20 cellular contexts compared by ENCODE assay signal in genomic region chrX:153500676-153501280, GRCh38. TPM values are rescaled to one million over a fixed set of nuclear protein-coding genes. Genes with fewer than 3 reads are reported as not detected.
DNase-seq lines count a peak whose midpoint lies in the region; ATAC-seq, FAIRE-seq and TF ChIP-seq lines count a peak whose summit lies in the region.
"Had no signal": no experiment of that assay in that cellular context is flagged by ENCODE, and none has a peak within 500 bp of the region (broad histone marks: within the 10 kb centered on the region; RNA-seq: fewer than 3 reads in every experiment).

No MANE protein-coding gene starts in this region.

- H3K4me2 ChIP-seq in K562 (ENCODE audit: insufficient read depth, low read length), result no peak overlapping the region
- H3K4me2 ChIP-seq in H9 (ENCODE audit: insufficient read depth, insufficient read length, low read length), result no peak overlapping the region

- H3K23me2 ChIP-seq in H9 (ENCODE audit: insufficient read length, low read depth, low read length, poor library complexity, severe bottlenecking), result no peaks in the 10 kb centered on the region

- H3K9ac ChIP-seq in K562 (ENCODE audit: insufficient read depth in 1 of 2, low read depth in 2 of 2, low read length in 2 of 2), result no peak overlapping the region
- H3K9ac ChIP-seq in H9 (ENCODE audit: extremely low read depth, insufficient read length, low read length), result no peak overlapping the region

- no peaks in the 10 kb centered on the region for H3K79me2 ChIP-seq in K562 (ENCODE audit: control insufficient read depth, insufficient read depth, low read length)
- H3K79me2 ChIP-seq in H9 (ENCODE audit: insufficient read depth, low read length), result no peaks in the 10 kb centered on the region

- H3K4ac ChIP-seq in H9 (ENCODE audit: low read depth, low read length), result no peak overlapping the region

- no peaks in the 10 kb centered on the region for H4K20me1 ChIP-seq in K562 (replicated peaks; ENCODE audit: control insufficient read depth, insufficient read depth, low read length)
- no peaks in the 10 kb centered on the region for H4K20me1 ChIP-seq in H9 (ENCODE audit: control insufficient read depth, insufficient read depth, insufficient read length)

- POLR2A ChIA-PET in K562 (lab: Yijun Ruan, JAX), result no interaction called here

- H3K23ac ChIP-seq in H9 (ENCODE audit: insufficient read length, low read depth, low read length), result no peak overlapping the region

- H3T11ph ChIP-seq in H9 (ENCODE audit: low read length), result no peak overlapping the region

- H3K36me3 Mint-ChIP-seq in nephron (ENCODE audit: low read depth) (peaks cover 8% of the 10 kb centered on the region), H9 (ENCODE audit: insufficient read depth in 1 of 3, low read depth in 3 of 3) (peaks cover 6 to 8% (median 8%) of the 10 kb centered on the region in 3 experiments; a peak in 5 of 7 replicates)

- no peak overlapping the region for H2BK15ac ChIP-seq in H9 (ENCODE audit: low read depth, low read length)

- H2BK20ac ChIP-seq in H9 (ENCODE audit: low read depth, low read length, poor library complexity, severe bottlenecking), result no peak overlapping the region

- H2BK5ac ChIP-seq in H9 (ENCODE audit: insufficient read length, low read length), result no peak overlapping the region

- H4K91ac ChIP-seq in H9 (ENCODE audit: insufficient read length, low read depth, low read length), result no peak overlapping the region

- in situ Hi-C loops in K562 (cut with MboI), result no loop called here

- FAIRE-seq in HTR-8/SVneo (lab: Jason Lieb, UNC) (peak; percentile 54), K562 (lab: Jason Lieb, UNC) (no peak), urothelium cell line (lab: Jason Lieb, UNC) (peak; percentile 91)
- FAIRE-seq: D721Med, RCC 7860 had no signal

- H3K27me3 Mint-ChIP-seq in nephron (ENCODE audit: low read depth) (no peaks in the 10 kb centered on the region), H9 (ENCODE audit: low read depth) (peaks cover 2% of the 10 kb centered on the region)

- H3K4me1 ChIP-seq in K562 (replicated peaks in 1 of 2; ENCODE audit: control insufficient read depth in 2 of 2, insufficient read depth in 2 of 2, low read length in 2 of 2) (peaks cover 0 to 32% of the 10 kb centered on the region in 2 experiments; a peak in 3 of 5 replicates), H9 (ENCODE audit: insufficient read depth, low read length) (no peaks in the 10 kb centered on the region)
- H3K4me1 ChIP-seq: HAP-1 had no signal

- ATAC-seq in K562, result no peak

- H3K4me3 ChIP-seq in K562, result no peak overlapping the region
- H3K4me3 ChIP-seq: HAP-1 had no signal

- H4K5ac ChIP-seq in H9 (ENCODE audit: insufficient read length, low read depth, low read length), result no peak overlapping the region

- H3K9me3 ChIP-seq in K562 (replicated peaks; ENCODE audit: control insufficient read depth, insufficient read depth, low read depth, low read length), result no peaks in the 10 kb centered on the region
- peaks cover 25% of the 10 kb centered on the region for H3K9me3 ChIP-seq in H9 (ENCODE audit: control insufficient read depth, low read depth, low read length)
- H3K9me3 ChIP-seq: HAP-1 had no signal

- no peak overlapping the region for H3K14ac ChIP-seq in H9 (ENCODE audit: insufficient read depth, low read length)

- H2AFZ ChIP-seq in K562 (ENCODE audit: low read depth, low read length) (no peak overlapping the region), H9 (ENCODE audit: low read length) (no peak overlapping the region)

- no peak overlapping the region for H2BK12ac ChIP-seq in H9 (ENCODE audit: insufficient read length, low read depth, low read length)

- no peak overlapping the region for H3K27ac ChIP-seq in K562 (ENCODE audit: extremely low read depth, low read depth, low read length)
- no peak overlapping the region for H3K27ac ChIP-seq in H9 (ENCODE audit: insufficient read length, low read depth, low read length)

- no peaks in the 10 kb centered on the region for H3K9me1 ChIP-seq in K562 (ENCODE audit: control insufficient read depth, insufficient read depth, low read length)

- intact Hi-C loops in K562 (cut with micrococcal nuclease), result no loop called here

- no peak overlapping the region for H2AK5ac ChIP-seq in H9 (ENCODE audit: insufficient read length, low read length)

- DNase-seq in HTR-8/SVneo (ENCODE audit: insufficient read length, low spot score) (no peak), K562 (ENCODE audit: extremely low read depth in 1 of 4, low spot score in 3 of 4) (no peak), urothelium cell line (ENCODE audit: low spot score) (no peak), GM19240 (ENCODE audit: insufficient read length, low spot score) (no peak), SK-N-DZ (ENCODE audit: low spot score) (no peak), H9 (no peak)
- DNase-seq: ACHN, DMS79, KBM-7, NCI-H1105 treated with DMSO at 0.1 percent for 48 hours, NCI-H1694 treated with DMSO at 0.1 percent for 48 hours, NCI-H2227 treated with DMSO at 0.1 percent for 48 hours, NCI-H510A treated with DMSO at 0.1 percent for 48 hours, NCI-H774, SHP77 had no signal

- TF ChIP-seq POLR2A in K562 (conservative IDR thresholded peaks at IDR 0.05), result no peak

- H3K27me3 ChIP-seq in K562 (ENCODE audit: control insufficient read depth in 2 of 2, insufficient read depth in 2 of 2, low read length in 2 of 2), result peaks cover 0 to 27% of the 10 kb centered on the region in 2 experiments; a peak in 2 of 5 replicates
- no peaks in the 10 kb centered on the region for H3K27me3 ChIP-seq in H9 (ENCODE audit: insufficient read depth, low read length)

- H3K79me1 ChIP-seq in H9 (ENCODE audit: insufficient read depth, low read depth, low read length, poor library complexity, severe bottlenecking), result no peaks in the 10 kb centered on the region

- H3K4me3 Mint-ChIP-seq in nephron (peak overlapping the region in 2 of 3 experiments; percentile 12 to 30), H9 (no peak overlapping the region; a peak in 2 of 5 replicates)

- H3K18ac ChIP-seq in H9 (ENCODE audit: insufficient read length, low read depth, low read length), result no peak overlapping the region

- no peaks in the 10 kb centered on the region for H3K36me3 ChIP-seq in K562 (ENCODE audit: control insufficient read depth, insufficient read depth, low read length)
- H3K36me3 ChIP-seq: HAP-1 had no signal

- no peak overlapping the region for H2BK120ac ChIP-seq in H9 (ENCODE audit: low read depth, low read length, poor library complexity, severe bottlenecking)

- TF ChIP-seq CTCF in K562 (IDR thresholded peaks at IDR 0.05 in 2 of 3, conservative IDR thresholded peaks at IDR 0.05 in 1 of 3; ENCODE audit: insufficient read depth in 2 of 3, low read depth in 1 of 3, low read length in 3 of 3), result no peak
- TF ChIP-seq CTCF in nephron (IDR thresholded peaks at IDR 0.05; ENCODE audit: unreplicated experiment in 3 of 3), result no peak
- TF ChIP-seq CTCF in H9 (conservative IDR thresholded peaks at IDR 0.05), result no peak

- no peak for TF ChIP-seq EP300 in K562 (IDR thresholded peaks at IDR 0.05; ENCODE audit: low read length)

- CTCF ChIA-PET in K562 (lab: Yijun Ruan, JAX; ENCODE audit: low intra/inter-chr PET ratio), result no interaction called here

- H3K4me1 Mint-ChIP-seq in nephron (peaks cover 10% of the 10 kb centered on the region), H9 (no peaks in the 10 kb centered on the region)

- H3K9me3 Mint-ChIP-seq in nephron, result peaks cover 7% of the 10 kb centered on the region
- peaks cover 43 to 52% of the 10 kb centered on the region in 2 experiments for H3K9me3 Mint-ChIP-seq in H9

- 11% methylated on average over 7 of the region's 9 CpGs for WGBS in K562 (ENCODE audit: insufficient coverage, low coverage, missing lambda C conversion rate)
- WGBS in H9 (ENCODE audit: extremely low coverage, insufficient read length, low lambda C conversion rate), result no CpG with 5 or more reads among the region's 9 CpGs

- no peak overlapping the region for H4K8ac ChIP-seq in H9 (replicated peaks; ENCODE audit: insufficient read length, low read depth, low read length)

- no peak overlapping the region for H3K56ac ChIP-seq in H9 (ENCODE audit: insufficient read length, low read depth, low read length)

- H3K27ac Mint-ChIP-seq in nephron (peak overlapping the region; percentile 6 to 84 (median 22)), H9 (no peak overlapping the region; a peak in 1 of 7 replicates)

- TF ChIP-seq RAD21 in K562 (CRISPR knock-in tag; conservative IDR thresholded peaks at IDR 0.05 in 1 of 2, IDR thresholded peaks at IDR 0.05 in 1 of 2), result no peak

- BruUV-seq in K562 (replicated peaks; lab: Mats Ljungman, UMichigan), result no TSS peak

RNA-seq across cellular contexts. Expression of gene BGN, which starts 6.0 kb away (rescaled TPM):
- not detected in 2 replicates for total RNA-seq in K562 (2011; cell fraction: chromatin; rRNA removed; ENCODE audit: low replicate concordance)
- not detected in 2 replicates for total RNA-seq in K562 (2011; cell fraction: nucleolus; rRNA removed)
- total RNA-seq in K562 (2011; cell fraction: nucleoplasm; rRNA removed), result not detected in 2 replicates
- total RNA-seq in K562 (2014; rRNA removed) (not detected in 2 replicates), K562 (2014; rRNA removed; fragmentation: Illumina TruSeq; extraction: Trizol) (not detected in 2 replicates), K562 (2015; rRNA removed; fragmentation: Illumina TruSeq; extraction: Trizol) (not detected in 2 replicates), K562 (2021) (0.11 TPM in 2 replicates), H9 (2021) (1.2 and 1.5 TPM in 2 replicates)
- polyA plus RNA-seq in K562 (2011; rRNA removed) (not detected in 2 replicates), K562 (2014; fragmentation: Illumina TruSeq; extraction: Trizol) (not detected in 2 replicates), K562 (2014; fragmentation: Nextera tagmentation; extraction: Ambion mirVana) (not detected), K562 (2014; rRNA removed) (not detected in 2 replicates)
- polyA plus RNA-seq in K562 (2011; cell fraction: cytosol; rRNA removed), result 0.04 and 0.06 TPM in 2 replicates
- polyA plus RNA-seq in K562 (2011; cell fraction: nucleus; rRNA removed), result not detected in 2 replicates
- polyA plus RNA-seq in K562 (2012), result not detected in 2 replicates
- polyA minus RNA-seq in K562 (2011; rRNA and poly(A)+ RNA removed), result not detected in 2 replicates
- not detected in 2 replicates for polyA minus RNA-seq in K562 (2011; cell fraction: cytosol; rRNA and poly(A)+ RNA removed)
- not detected in 2 replicates for polyA minus RNA-seq in K562 (2011; cell fraction: nucleus; rRNA and poly(A)+ RNA removed)
- 0.13 TPM in 2 replicates for polyA plus RNA-seq in SK-N-DZ (2014; cell fraction: cytosol; rRNA removed)
- polyA plus RNA-seq in SK-N-DZ (2014; cell fraction: nucleus; rRNA removed), result 0.72 TPM in 1 of 2 replicates, not detected in the other
- total RNA-seq: OCI-LY7 had no signal

RNA-seq across cellular contexts. Expression of gene ATP2B3, which starts 16.7 kb away (rescaled TPM):
- total RNA-seq in K562 (2011; cell fraction: chromatin; rRNA removed; ENCODE audit: low replicate concordance), result not detected in 2 replicates
- total RNA-seq in K562 (2011; cell fraction: nucleolus; rRNA removed), result not detected in 2 replicates
- total RNA-seq in K562 (2011; cell fraction: nucleoplasm; rRNA removed), result not detected in 2 replicates
- total RNA-seq in K562 (2014; rRNA removed) (not detected in 2 replicates), K562 (2014; rRNA removed; fragmentation: Illumina TruSeq; extraction: Trizol) (not detected in 2 replicates), K562 (2015; rRNA removed; fragmentation: Illumina TruSeq; extraction: Trizol) (not detected in 2 replicates), K562 (2021) (not detected in 2 replicates), H9 (2021) (0.35 TPM in 2 replicates)
- polyA plus RNA-seq in K562 (2011; rRNA removed) (0.04 TPM in 1 of 2 replicates, not detected in the other), K562 (2014; fragmentation: Illumina TruSeq; extraction: Trizol) (not detected in 2 replicates), K562 (2014; fragmentation: Nextera tagmentation; extraction: Ambion mirVana) (under 1 TPM in 1 of 2 experiments, not detected in 1; 0.04 TPM), K562 (2014; rRNA removed) (0.04 TPM in 1 of 2 replicates, not detected in the other)
- 0.03 and 0.07 TPM in 2 replicates for polyA plus RNA-seq in K562 (2011; cell fraction: cytosol; rRNA removed)
- polyA plus RNA-seq in K562 (2011; cell fraction: nucleus; rRNA removed), result 0.04 and 0.06 TPM in 2 replicates
- 0.01 and 0.07 TPM in 2 replicates for polyA plus RNA-seq in K562 (2012)
- not detected in 2 replicates for polyA minus RNA-seq in K562 (2011; rRNA and poly(A)+ RNA removed)
- not detected in 2 replicates for polyA minus RNA-seq in K562 (2011; cell fraction: cytosol; rRNA and poly(A)+ RNA removed)
- polyA minus RNA-seq in K562 (2011; cell fraction: nucleus; rRNA and poly(A)+ RNA removed), result not detected in 2 replicates
- polyA plus RNA-seq in SK-N-DZ (2014; cell fraction: cytosol; rRNA removed), result 0.95 and 1.1 TPM in 2 replicates
- polyA plus RNA-seq in SK-N-DZ (2014; cell fraction: nucleus; rRNA removed), result 1.5 and 6.9 TPM in 2 replicates
- total RNA-seq: OCI-LY7 had no signal

RNA-seq across cellular contexts. Expression of gene HAUS7, which starts 30.4 kb away (rescaled TPM):
- total RNA-seq in K562 (2011; cell fraction: chromatin; rRNA removed; ENCODE audit: low replicate concordance), result 44.0 and 101 TPM in 2 replicates
- 58.2 and 63.4 TPM in 2 replicates for total RNA-seq in K562 (2011; cell fraction: nucleolus; rRNA removed)
- total RNA-seq in K562 (2011; cell fraction: nucleoplasm; rRNA removed), result 58.6 and 62.3 TPM in 2 replicates
- total RNA-seq in K562 (2014; rRNA removed), result 64.7 and 64.8 TPM in 2 replicates
- total RNA-seq in K562 (2014; rRNA removed; fragmentation: Illumina TruSeq; extraction: Trizol), result 38.5 and 48.6 TPM in 2 replicates
- 48.8 and 51.0 TPM in 2 replicates for total RNA-seq in K562 (2015; rRNA removed; fragmentation: Illumina TruSeq; extraction: Trizol)
- total RNA-seq in K562 (2021), result 94.0 and 94.9 TPM in 2 replicates
- polyA plus RNA-seq in K562 (2011; rRNA removed), result 38.0 and 44.3 TPM in 2 replicates
- 72.4 and 100 TPM in 2 replicates for polyA plus RNA-seq in K562 (2011; cell fraction: cytosol; rRNA removed)
- 177 and 204 TPM in 2 replicates for polyA plus RNA-seq in K562 (2011; cell fraction: nucleus; rRNA removed)
- 58.0 and 101 TPM in 2 replicates for polyA plus RNA-seq in K562 (2012)
- 49.7 and 56.9 TPM in 2 replicates for polyA plus RNA-seq in K562 (2014; fragmentation: Illumina TruSeq; extraction: Trizol)
- 10 to 100 TPM in 1 of 2 experiments, 1 to 10 TPM in 1; 10.0 to 26.1 TPM for polyA plus RNA-seq in K562 (2014; fragmentation: Nextera tagmentation; extraction: Ambion mirVana)
- polyA plus RNA-seq in K562 (2014; rRNA removed), result 70.4 and 75.6 TPM in 2 replicates
- polyA minus RNA-seq in K562 (2011; rRNA and poly(A)+ RNA removed), result 31.5 and 39.4 TPM in 2 replicates
- 32.0 and 34.9 TPM in 2 replicates for polyA minus RNA-seq in K562 (2011; cell fraction: cytosol; rRNA and poly(A)+ RNA removed)
- polyA minus RNA-seq in K562 (2011; cell fraction: nucleus; rRNA and poly(A)+ RNA removed), result 41.2 and 50.9 TPM in 2 replicates
- 59.1 and 84.3 TPM in 2 replicates for polyA plus RNA-seq in SK-N-DZ (2014; cell fraction: cytosol; rRNA removed)
- 76.1 and 108 TPM in 2 replicates for polyA plus RNA-seq in SK-N-DZ (2014; cell fraction: nucleus; rRNA removed)
- total RNA-seq in H9 (2021), result 43.1 and 45.3 TPM in 2 replicates

RNA-seq across cellular contexts. Expression of gene TREX2, which starts 54.9 kb away (rescaled TPM):
- 1.8 and 5.1 TPM in 2 replicates for total RNA-seq in K562 (2011; cell fraction: chromatin; rRNA removed; ENCODE audit: low replicate concordance)
- 8.7 and 11.6 TPM in 2 replicates for total RNA-seq in K562 (2011; cell fraction: nucleolus; rRNA removed)
- 1.1 and 2.8 TPM in 2 replicates for total RNA-seq in K562 (2011; cell fraction: nucleoplasm; rRNA removed)
- total RNA-seq in K562 (2014; rRNA removed) (1.5 and 3.0 TPM in 2 replicates), K562 (2014; rRNA removed; fragmentation: Illumina TruSeq; extraction: Trizol) (0.11 and 0.13 TPM in 2 replicates), K562 (2015; rRNA removed; fragmentation: Illumina TruSeq; extraction: Trizol) (0.33 and 0.49 TPM in 2 replicates), K562 (2021) (0.51 and 0.82 TPM in 2 replicates), H9 (2021) (1.1 and 1.3 TPM in 2 replicates)
- polyA plus RNA-seq in K562 (2011; rRNA removed) (0.07 and 0.22 TPM in 2 replicates), K562 (2014; fragmentation: Illumina TruSeq; extraction: Trizol) (0.10 and 0.21 TPM in 2 replicates), K562 (2014; fragmentation: Nextera tagmentation; extraction: Ambion mirVana) (not detected), K562 (2014; rRNA removed) (0.70 and 0.82 TPM in 2 replicates)
- polyA plus RNA-seq in K562 (2011; cell fraction: cytosol; rRNA removed), result 0.21 and 1.0 TPM in 2 replicates
- 1.9 and 3.9 TPM in 2 replicates for polyA plus RNA-seq in K562 (2011; cell fraction: nucleus; rRNA removed)
- 0.30 and 0.60 TPM in 2 replicates for polyA plus RNA-seq in K562 (2012)
- polyA minus RNA-seq in K562 (2011; rRNA and poly(A)+ RNA removed), result 0.11 TPM in 1 of 2 replicates, not detected in the other
- 1.4 TPM in 1 of 2 replicates, not detected in the other for polyA minus RNA-seq in K562 (2011; cell fraction: cytosol; rRNA and poly(A)+ RNA removed)
- 2.6 and 5.4 TPM in 2 replicates for polyA minus RNA-seq in K562 (2011; cell fraction: nucleus; rRNA and poly(A)+ RNA removed)
- not detected in 2 replicates for polyA plus RNA-seq in SK-N-DZ (2014; cell fraction: cytosol; rRNA removed)
- polyA plus RNA-seq in SK-N-DZ (2014; cell fraction: nucleus; rRNA removed), result 1.7 and 5.4 TPM in 2 replicates

Comparison
In these comparisons a context has a peak if more than half of its experiments do, and no peak if none do; other contexts are left out.
1. H3K27ac Mint-ChIP-seq: peak in nephron (3 of 3); none in H9 (0 of 3).
2. H3K4me3 Mint-ChIP-seq: peak in nephron (2 of 3); none in H9 (0 of 2).